12 cellular contexts compared by ENCODE assay signal in genomic region chr2:212730994-212731393, GRCh38.
DNase-seq lines count a peak whose midpoint lies in the region; ATAC-seq and TF ChIP-seq lines count a peak whose summit lies in the region.
"Had no signal": no experiment of that assay in that cellular context is flagged by ENCODE, and none has a peak within 500 bp of the region (broad histone marks: within the 10 kb centered on the region; RNA-seq: fewer than 3 reads in every experiment).

No MANE protein-coding gene starts in this region.

- no peaks in the 10 kb centered on the region for H3K9me3 ChIP-seq in aorta (ENCODE audit: control insufficient read depth, low read length)
- H3K9me3 ChIP-seq: upper lobe of right lung had no signal

- H3K36me3 ChIP-seq in aorta (ENCODE audit: control insufficient read depth in 1 of 2, insufficient read depth in 2 of 2, low read length in 1 of 2), result no peaks in the 10 kb centered on the region
- H3K36me3 ChIP-seq: neural progenitor cell, upper lobe of right lung had no signal

- intact Hi-C loops in aorta (cut with DNase I), result no loop called here

- H3K27me3 ChIP-seq in foreskin keratinocyte (no peaks in the 10 kb centered on the region), aorta (ENCODE audit: control insufficient read depth in 1 of 2, insufficient read depth in 2 of 2, low read length in 1 of 2) (no peaks in the 10 kb centered on the region)
- H3K27me3 ChIP-seq: neural progenitor cell, upper lobe of right lung had no signal

- DNase-seq in activated CD4-positive, CD25-positive, alpha-beta regulatory T cell (lab: John Stamatoyannopoulos, UW), result no peak
- no peak for DNase-seq in foreskin keratinocyte
- no peak for DNase-seq in KG1 (lab: John Stamatoyannopoulos, UW)
- no peak for DNase-seq in aorta
- DNase-seq in NCI-H748 (lab: John Stamatoyannopoulos, UW; ENCODE audit: unreplicated experiment), result no peak
- DNase-seq: activated B cell treated with CpG ODN at 0.5 μM for 24 hours, upper lobe of right lung had no signal

- no peaks in the 10 kb centered on the region for H3K4me1 ChIP-seq in foreskin keratinocyte
- no peaks in the 10 kb centered on the region for H3K4me1 ChIP-seq in aorta (ENCODE audit: control insufficient read depth in 1 of 2, insufficient read depth in 2 of 2, low read length in 2 of 2)
- H3K4me1 ChIP-seq: neural progenitor cell, upper lobe of right lung had no signal

- WGBS in aorta, 2 donors, result 77 to 80% methylated on average over 2 of the region's 2 CpGs

- TF ChIP-seq CTCF in foreskin keratinocyte (conservative IDR thresholded peaks at IDR 0.05), result no peak

- no peak overlapping the region for H3K4me3 ChIP-seq in aorta (ENCODE audit: low read length in 2 of 2)
- H3K4me3 ChIP-seq: neural progenitor cell, upper lobe of right lung had no signal

- no peak overlapping the region for H3K27ac ChIP-seq in foreskin keratinocyte
- no peak overlapping the region for H3K27ac ChIP-seq in aorta (ENCODE audit: low read depth in 1 of 2, low read length in 2 of 2)
- H3K27ac ChIP-seq: 22Rv1, neural progenitor cell, upper lobe of right lung had no signal

- peak; percentile 62 to 75 for ATAC-seq in activated CD4-positive, CD25-positive, alpha-beta regulatory T cell treated with anti-CD3 and anti-CD28 coated beads, Interleukin-2, amount 50 U/mL, for 24 hours
- ATAC-seq in GM21447 (IDR thresholded peaks at IDR 0.05; ENCODE audit: unreplicated experiment) (peak; percentile 78), HG03095 (IDR thresholded peaks at IDR 0.05; ENCODE audit: unreplicated experiment) (peak; percentile 83), foreskin keratinocyte (peak; percentile 19), aorta (ENCODE audit: low FRiP score) (no peak)
- ATAC-seq: upper lobe of right lung had no signal
